25 cellular contexts compared by ENCODE assay signal in genomic region chr22:29078869-29079207, GRCh38. TPM values are rescaled to one million over a fixed set of nuclear protein-coding genes. Genes with fewer than 3 reads are reported as not detected.
DNase-seq lines count a peak whose midpoint lies in the region; ATAC-seq and TF ChIP-seq lines count a peak whose summit lies in the region.
"Had no signal": no experiment of that assay in that cellular context is flagged by ENCODE, and none has a peak within 500 bp of the region (broad histone marks: within the 10 kb centered on the region; RNA-seq: fewer than 3 reads in every experiment).

No MANE protein-coding gene starts in this region.

- POLR2A ChIA-PET in PC-3 (lab: Charles Lee; ENCODE audit: unreplicated experiment), result no interaction called here

- peaks cover 4% of the 10 kb centered on the region for H3K4me1 Mint-ChIP-seq in T-helper 17 cell

- H3K27me3 Mint-ChIP-seq in T-helper 17 cell, result peaks cover 48% of the 10 kb centered on the region

- TF ChIP-seq CTCF in DOHH2 (IDR thresholded peaks at IDR 0.05; ENCODE audit: low read depth, low read length, poor library complexity, severe bottlenecking), result no peak
- TF ChIP-seq CTCF in stomach (IDR thresholded peaks at IDR 0.05), result no peak
- no peak for TF ChIP-seq CTCF in PC-3 (conservative IDR thresholded peaks at IDR 0.05; ENCODE audit: low read depth, low read length)
- no peak for TF ChIP-seq CTCF in right lobe of liver (IDR thresholded peaks at IDR 0.05)

- H3K4me2 ChIP-seq in DOHH2 (ENCODE audit: low read length) (peak overlapping the region; percentile 22; the same call in 1 of the 2 replicates), PC-3 (ENCODE audit: low read length) (no peak overlapping the region)
- H3K4me2 ChIP-seq: SK-N-SH, smooth muscle cell had no signal

- H3K9me3 ChIP-seq in DOHH2 (ENCODE audit: control insufficient read depth, insufficient read depth, low read length) (no peaks in the 10 kb centered on the region), T-helper 17 cell (ENCODE audit: control insufficient read depth, low read length, poor library complexity, severe bottlenecking) (peaks cover 2% of the 10 kb centered on the region), stomach (no peaks in the 10 kb centered on the region), PC-3 (ENCODE audit: low read length) (no peaks in the 10 kb centered on the region), right lobe of liver (no peaks in the 10 kb centered on the region)
- H3K9me3 ChIP-seq: gastroesophageal sphincter, SK-N-SH had no signal

- H3K36me3 Mint-ChIP-seq in T-helper 17 cell (ENCODE audit: low read depth), result peaks cover 2% of the 10 kb centered on the region
- H3K36me3 Mint-ChIP-seq: CD4-positive, CD25-positive, alpha-beta regulatory T cell had no signal

- no peak overlapping the region for H3K4me3 ChIP-seq in DOHH2 (ENCODE audit: low read length)
- no peak overlapping the region for H3K4me3 ChIP-seq in stomach
- H3K4me3 ChIP-seq in PC-3 (ENCODE audit: low read length), result no peak overlapping the region
- H3K4me3 ChIP-seq in right lobe of liver, result no peak overlapping the region
- H3K4me3 ChIP-seq: gastroesophageal sphincter, smooth muscle cell had no signal

- no peak overlapping the region for H3K4me3 Mint-ChIP-seq in T-helper 17 cell
- H3K4me3 Mint-ChIP-seq: activated CD8-positive, alpha-beta T cell treated with anti-CD3 and anti-CD28 coated beads for 36 hours; CD4-positive, CD25-positive, alpha-beta regulatory T cell; central memory CD8-positive, alpha-beta T cell had no signal

- H3F3A ChIP-seq in DOHH2 (ENCODE audit: control insufficient read depth, insufficient read depth) (no peaks in the 10 kb centered on the region), PC-3 (ENCODE audit: low read length, unreplicated experiment) (no peaks in the 10 kb centered on the region)

- peaks cover 6% of the 10 kb centered on the region for H3K27me3 ChIP-seq in DOHH2 (ENCODE audit: control insufficient read depth, low read length)
- peaks cover 0 to 5% (median 0%) of the 10 kb centered on the region in 3 donors for H3K27me3 ChIP-seq in stomach
- no peaks in the 10 kb centered on the region for H3K27me3 ChIP-seq in PC-3 (ENCODE audit: low read length)
- no peaks in the 10 kb centered on the region for H3K27me3 ChIP-seq in right lobe of liver
- H3K27me3 ChIP-seq: gastroesophageal sphincter had no signal

- ATAC-seq in T-helper 17 cell, result no peak
- peak; percentile 23 for ATAC-seq in left colon
- ATAC-seq in PC-3, result no peak
- no peak for ATAC-seq in right lobe of liver
- ATAC-seq: activated CD4-positive, CD25-positive, alpha-beta regulatory T cell treated with anti-CD3 and anti-CD28 coated beads, Interleukin-2, amount 50 U/mL, for 24 hours; activated CD8-positive, alpha-beta T cell treated with anti-CD3 and anti-CD28 coated beads for 36 hours; gastroesophageal sphincter; Panc1 had no signal

- WGBS in stomach, 5 donors, result 64 to 81% (median 70%) methylated on average over 6 of the region's 6 CpGs
- WGBS in right lobe of liver (ENCODE audit: insufficient coverage, low coverage, low lambda C conversion rate, missing lambda C conversion rate), result 87% methylated on average over 5 of the region's 6 CpGs

- no peaks in the 10 kb centered on the region for H3K36me3 ChIP-seq in DOHH2 (ENCODE audit: control insufficient read depth, low read length)
- no peaks in the 10 kb centered on the region for H3K36me3 ChIP-seq in stomach
- no peaks in the 10 kb centered on the region for H3K36me3 ChIP-seq in PC-3 (ENCODE audit: low read depth, low read length)
- H3K36me3 ChIP-seq in right lobe of liver, result no peaks in the 10 kb centered on the region
- H3K36me3 ChIP-seq: gastroesophageal sphincter had no signal

- H3K9me2 ChIP-seq in DOHH2 (replicated peaks; ENCODE audit: control insufficient read depth, low read length) (no peaks in the 10 kb centered on the region), PC-3 (replicated peaks; ENCODE audit: low read length) (no peaks in the 10 kb centered on the region)
- H3K9me2 ChIP-seq: SK-N-SH had no signal

- TF ChIP-seq EP300 in stomach (IDR thresholded peaks at IDR 0.05), result no peak

- no TSS peak for BruUV-seq in PC-3 (replicated peaks; lab: Mats Ljungman, UMichigan)

- CTCF ChIA-PET in PC-3 (lab: Charles Lee), result interaction anchor here (0.6 kb wide), 1 partner anchor 33 kb away, joined by 4 read pairs; no protein-coding TSS in a partner anchor

- TF ChIP-seq POLR2A in stomach (IDR thresholded peaks at IDR 0.05), result no peak
- TF ChIP-seq POLR2A in right lobe of liver (IDR thresholded peaks at IDR 0.05), result no peak

- H2AFZ ChIP-seq in PC-3 (ENCODE audit: low read length), result no peak overlapping the region

- DNase-seq in T-helper 17 cell (no peak), left colon (no peak), stomach (no peak), SW 1271 (lab: John Stamatoyannopoulos, UW) (no peak), PC-3 (no peak), right lobe of liver (no peak), amniotic stem cell (lab: John Stamatoyannopoulos, UW) (no peak)
- DNase-seq: activated CD8-positive, alpha-beta T cell treated with anti-CD3 and anti-CD28 coated beads for 36 hours; activated T-cell treated with anti-CD3 and anti-CD28 coated beads, Interleukin-2, amount 50 U/mL, for 1 hour; CD4-positive, CD25-positive, alpha-beta regulatory T cell; KBM-7; left cardiac atrium; midbrain; SK-N-SH; stimulated activated CD4-positive, alpha-beta T cell treated with anti-CD3 and anti-CD28 coated beads, Interleukin-4, amount 100 ng/mL, for 1 hour; T-helper 9 cell had no signal

- H3K79me2 ChIP-seq in DOHH2 (ENCODE audit: control insufficient read depth, low read length) (no peaks in the 10 kb centered on the region), PC-3 (ENCODE audit: low read length) (no peaks in the 10 kb centered on the region)

- intact Hi-C loops in left colon (cut with DNase I, micrococcal nuclease) (no loop called here), stomach (cut with DNase I; ENCODE audit: low total_unique reads) (no loop called here), PC-3 (cut with micrococcal nuclease) (loop anchor here (10.0 kb wide), 1 partner anchor 76 kb away; no protein-coding TSS in a partner anchor), right lobe of liver (cut with DNase I) (no loop called here)

- H3K9ac ChIP-seq in PC-3 (ENCODE audit: low read length), result no peak overlapping the region
- H3K9ac ChIP-seq: SK-N-SH had no signal

- H4K20me1 ChIP-seq in DOHH2 (ENCODE audit: control insufficient read depth, insufficient read depth, low read depth, low read length), result no peaks in the 10 kb centered on the region
- H4K20me1 ChIP-seq in PC-3 (ENCODE audit: low read length), result no peaks in the 10 kb centered on the region

- H3K27ac Mint-ChIP-seq in T-helper 17 cell, result peak overlapping the region; percentile 11
- H3K27ac Mint-ChIP-seq: activated CD8-positive, alpha-beta T cell treated with anti-CD3 and anti-CD28 coated beads for 36 hours; CD4-positive, CD25-positive, alpha-beta regulatory T cell had no signal

- H3K4me1 ChIP-seq in DOHH2 (ENCODE audit: control insufficient read depth, low read length), result peaks cover 18% of the 10 kb centered on the region
- H3K4me1 ChIP-seq in stomach, result peaks cover 17 to 49% (median 31%) of the 10 kb centered on the region in 4 donors
- peaks cover 7% of the 10 kb centered on the region; the same call in 1 of the 2 replicates for H3K4me1 ChIP-seq in PC-3 (ENCODE audit: insufficient read depth, low read length)
- peaks cover 0 to 25% (median 5%) of the 10 kb centered on the region in 4 donors for H3K4me1 ChIP-seq in right lobe of liver

- H3K27ac ChIP-seq in DOHH2 (ENCODE audit: low read depth, low read length) (no peak overlapping the region), stomach (peak overlapping the region in 3 of 5 donors; percentile 4 to 37 (median 30)), PC-3 (ENCODE audit: low read length) (no peak overlapping the region), right lobe of liver (no peak overlapping the region)

RNA-seq across cellular contexts. Expression of gene KREMEN1, which starts 6.0 kb away (rescaled TPM):
- total RNA-seq in T-helper 17 cell, result under 1 TPM; 0.15 to 0.26 TPM
- 10 to 100 TPM; 24.0 to 38.7 TPM for total RNA-seq in left colon
- 10 to 100 TPM in 4 of 5 donors, 1 to 10 TPM in 1; 5.4 to 34.5 (median 13.8) TPM for total RNA-seq in stomach
- polyA plus RNA-seq in stomach, result 1 to 10 TPM; 5.8 to 10.0 (median 8.1) TPM
- 2.7 and 4.1 TPM in 2 replicates for total RNA-seq in PC-3 (2014; rRNA removed)
- total RNA-seq in right lobe of liver, result 1 to 10 TPM; 1.7 to 6.7 (median 3.0) TPM
- polyA plus RNA-seq: CD4-positive, CD25-positive, alpha-beta regulatory T cell had no signal

RNA-seq across cellular contexts. Expression of gene C22orf31, which starts 17.2 kb away (rescaled TPM):
- total RNA-seq in T-helper 17 cell (not detected), left colon (not detected), stomach (under 1 TPM in 1 of 5 donors, not detected in 4; 0.55 TPM), PC-3 (2014; rRNA removed) (not detected in 2 replicates), right lobe of liver (not detected)
- polyA plus RNA-seq in stomach, result not detected
- total RNA-seq: activated CD8-positive, alpha-beta T cell treated with anti-CD3 and anti-CD28 coated beads for 36 hours; CD4-positive, CD25-positive, alpha-beta regulatory T cell; gastroesophageal sphincter; H1; left cardiac atrium; posterior vena cava; smooth muscle cell had no signal
- polyA plus RNA-seq: CD4-positive, CD25-positive, alpha-beta regulatory T cell; H1; neural cell; SK-N-SH; smooth muscle cell had no signal

Comparison
In these comparisons a context has a peak if more than half of its experiments do, and no peak if none do; other contexts are left out.
1. H3K27ac ChIP-seq: peak in stomach (3 of 5); none in DOHH2 (single experiment), PC-3 (single experiment) and right lobe of liver (0 of 3).